In the genomic region with DNA sequence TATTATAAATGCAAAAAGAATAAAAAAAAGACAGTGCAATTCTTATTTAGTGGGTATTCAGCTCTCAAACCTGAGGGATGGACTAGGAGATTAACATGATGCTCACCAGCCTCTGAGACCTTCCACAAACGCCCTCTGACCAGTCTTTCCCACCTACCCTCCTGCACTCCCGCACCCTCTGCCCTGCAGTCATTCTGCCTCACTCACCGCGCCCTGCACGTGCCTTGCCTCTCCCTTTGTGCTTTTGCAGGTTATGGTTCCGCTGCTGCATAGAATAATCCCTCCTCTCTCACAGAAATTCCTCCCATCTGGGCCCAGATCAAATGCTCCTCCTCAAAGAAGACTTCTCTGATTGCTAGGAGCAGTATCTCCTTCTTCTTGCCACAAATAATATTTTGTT, we compare ENCODE assay signal across 18 cellular contexts. TPM values are rescaled to one million over a fixed set of nuclear protein-coding genes. Genes with fewer than 3 reads are reported as not detected.
DNase-seq lines count a peak whose midpoint lies in the region; ATAC-seq and TF ChIP-seq lines count a peak whose summit lies in the region.
"Had no signal": no experiment of that assay in that cellular context is flagged by ENCODE, and none has a peak within 500 bp of the region (broad histone marks: within the 10 kb centered on the region; RNA-seq: fewer than 3 reads in every experiment).

No MANE protein-coding gene starts in this region.

- 59 to 93% methylated on average over 5 to 6 of the region's 6 CpGs for WGBS in transverse colon (ENCODE audit: low coverage in 1 of 2), 2 donors

- H3K27me3 ChIP-seq in foreskin keratinocyte (no peaks in the 10 kb centered on the region), transverse colon (no peaks in the 10 kb centered on the region)

- in situ Hi-C loops in transverse colon (cut with MboI; ENCODE audit: low pct_ligation_motif_present in 1 of 4, low pct_unique_long_range_greater_than_20kb in 1 of 4, low sequenced_read_pairs in 3 of 4), result no loop called here
- in situ Hi-C loops in KBM-7 (cut with MboI; ENCODE audit: low pct_unique_long_range_greater_than_20kb, low sequenced_read_pairs), result no loop called here

- TF ChIP-seq POLR2A in transverse colon (IDR thresholded peaks at IDR 0.05), result no peak

- no peaks in the 10 kb centered on the region for H3K9me3 ChIP-seq in transverse colon
- H3K9me3 ChIP-seq: BE2C had no signal

- peak overlapping the region; percentile 67 for H3K4me3 Mint-ChIP-seq in central memory CD8-positive, alpha-beta T cell
- H3K4me3 Mint-ChIP-seq in neural crest cell, result no peak overlapping the region
- H3K4me3 Mint-ChIP-seq: HFFc6 had no signal

- no peak overlapping the region for H3K4me3 ChIP-seq in transverse colon

- TF ChIP-seq CTCF in foreskin keratinocyte (conservative IDR thresholded peaks at IDR 0.05) (no peak), neural crest cell (conservative IDR thresholded peaks at IDR 0.05) (peak; percentile 2), transverse colon (IDR thresholded peaks at IDR 0.05) (no peak)

- peaks cover 11% of the 10 kb centered on the region for H3K36me3 Mint-ChIP-seq in central memory CD8-positive, alpha-beta T cell (ENCODE audit: insufficient read depth)
- H3K36me3 Mint-ChIP-seq in neural crest cell (ENCODE audit: low read depth), result no peaks in the 10 kb centered on the region

- H3K9me3 Mint-ChIP-seq in central memory CD8-positive, alpha-beta T cell, result peaks cover 5% of the 10 kb centered on the region
- no peaks in the 10 kb centered on the region for H3K9me3 Mint-ChIP-seq in neural crest cell
- H3K9me3 Mint-ChIP-seq: HFFc6 had no signal

- ATAC-seq in central memory CD8-positive, alpha-beta T cell (replicated peaks; ENCODE audit: extremely low read depth, poor library complexity, severe bottlenecking), result no peak
- peak; percentile 27 for ATAC-seq in foreskin keratinocyte
- ATAC-seq in GM18502 (IDR thresholded peaks at IDR 0.05; ENCODE audit: poor library complexity, unreplicated experiment), result no peak
- ATAC-seq in left lobe of liver, result no peak

- peak overlapping the region; percentile 88 for H3K27ac Mint-ChIP-seq in central memory CD8-positive, alpha-beta T cell (ENCODE audit: low read depth)
- no peak overlapping the region for H3K27ac Mint-ChIP-seq in neural crest cell (ENCODE audit: unreplicated experiment)
- H3K27ac Mint-ChIP-seq: HFFc6 had no signal

- H3K4me1 Mint-ChIP-seq in central memory CD8-positive, alpha-beta T cell, result peaks cover 52% of the 10 kb centered on the region
- H3K4me1 Mint-ChIP-seq in neural crest cell, result peaks cover 7% of the 10 kb centered on the region

- H3K27me3 Mint-ChIP-seq in central memory CD8-positive, alpha-beta T cell, result no peaks in the 10 kb centered on the region
- no peaks in the 10 kb centered on the region for H3K27me3 Mint-ChIP-seq in neural crest cell (ENCODE audit: low read depth)

- H3K36me3 ChIP-seq in transverse colon, result no peaks in the 10 kb centered on the region
- H3K36me3 ChIP-seq: BE2C had no signal

- H3K4me1 ChIP-seq in foreskin keratinocyte (peaks cover 3% of the 10 kb centered on the region), transverse colon (peaks cover 0 to 28% (median 0%) of the 10 kb centered on the region in 4 donors)
- H3K4me1 ChIP-seq: BE2C had no signal

- intact Hi-C loops in transverse colon (cut with DNase I; ENCODE audit: low total_unique reads), result no loop called here

- no peak for TF ChIP-seq EP300 in transverse colon (IDR thresholded peaks at IDR 0.05; ENCODE audit: low read depth)

- no peak for DNase-seq in central memory CD8-positive, alpha-beta T cell (ENCODE audit: low spot score in 2 of 2)
- DNase-seq in foreskin keratinocyte (no peak), neural crest cell (ENCODE audit: low read depth, low spot score) (no peak), transverse colon (peak; percentile 13), left lobe of liver (ENCODE audit: low spot score) (no peak), CD1c-positive myeloid dendritic cell (ENCODE audit: extremely low spot score) (no peak), KBM-7 (no peak)
- DNase-seq: BE2C, DMS 273 treated with DMSO at 0.1 percent for 48 hours, GF-D8, HFFc6, KG1, NCI-H1436, NCI-H2029, NCI-H2171, NCI-H446, NCI-H774 had no signal

- no peak overlapping the region for H3K27ac ChIP-seq in foreskin keratinocyte
- H3K27ac ChIP-seq in transverse colon, result no peak overlapping the region

RNA-seq across cellular contexts. Expression of gene TMCC3, which starts 28.5 kb away (rescaled TPM):
- 13.3 and 17.7 TPM in 2 replicates for total RNA-seq in foreskin keratinocyte
- polyA plus RNA-seq in foreskin keratinocyte, result 4.0 and 4.9 TPM in 2 replicates
- total RNA-seq in neural crest cell, result 3.4 and 3.8 TPM in 2 replicates
- 10 to 100 TPM in 3 of 4 donors, 1 to 10 TPM in 1; 6.4 to 79.3 (median 65.9) TPM for total RNA-seq in transverse colon
- 2.6 TPM for total RNA-seq in left lobe of liver
- total RNA-seq: HFFc6 had no signal
